Comparison of ENCODE assay signal across 8 cellular contexts in genomic region chr14:90760591-90761316, GRCh38. TPM values are rescaled to one million over a fixed set of nuclear protein-coding genes. Genes with fewer than 3 reads are reported as not detected.
DNase-seq lines count a peak whose midpoint lies in the region; ATAC-seq and TF ChIP-seq lines count a peak whose summit lies in the region.

No MANE protein-coding gene starts in this region.

- H3K36me3 ChIP-seq in right lobe of liver, result no peaks in the 10 kb centered on the region

- H3K27ac ChIP-seq in right lobe of liver, result no peak overlapping the region

- WGBS in right lobe of liver (ENCODE audit: insufficient coverage, low coverage, low lambda C conversion rate, missing lambda C conversion rate), result 82% methylated on average over 3 of the region's 4 CpGs

- TF ChIP-seq POLR2A in right lobe of liver (IDR thresholded peaks at IDR 0.05), result no peak

- ATAC-seq in right lobe of liver, result peak in 1 of 4 donors; percentile 14
- no peak for ATAC-seq in HG03175 (IDR thresholded peaks at IDR 0.05; ENCODE audit: unreplicated experiment)

- H3K4me3 ChIP-seq in WI38 (ENCODE audit: low read depth, low read length) (no peak overlapping the region), right lobe of liver (no peak overlapping the region)

- TF ChIP-seq CTCF in WI38 (IDR thresholded peaks at IDR 0.05; ENCODE audit: low read depth, low read length), result peak; percentile 49; the same call in 1 of the 2 replicates
- TF ChIP-seq CTCF in right lobe of liver (IDR thresholded peaks at IDR 0.05), result peak; percentile 31 to 73 (median 60)

- H3K27me3 ChIP-seq in right lobe of liver, result no peaks in the 10 kb centered on the region

- intact Hi-C loops in right lobe of liver (cut with DNase I), result no loop called here
- intact Hi-C loops in posterior cingulate gyrus (cut with DNase I), result loop anchor here (10.0 kb wide), 1 partner anchor 414 kb away; no protein-coding TSS in a partner anchor
- intact Hi-C loops in posterior vena cava (cut with DNase I), result no loop called here

- H3K9me3 ChIP-seq in right lobe of liver, result peaks cover 0 to 7% (median 0%) of the 10 kb centered on the region in 4 donors

- H3K4me1 ChIP-seq in right lobe of liver, result peaks cover 0 to 15% (median 2%) of the 10 kb centered on the region in 4 donors

- DNase-seq in DMS53 treated with DMSO at 0.1 percent for 48 hours (lab: John Stamatoyannopoulos, UW; ENCODE audit: unreplicated experiment) (peak; percentile 2), LHCN-M2 (ENCODE audit: low read depth) (peak; percentile 39), right lobe of liver (peak in 1 of 3 donors; percentile 28), C1 segment of cervical spinal cord (lab: John Stamatoyannopoulos, UW) (no peak), posterior cingulate gyrus (no peak), posterior vena cava (ENCODE audit: low spot score) (no peak)

RNA-seq across cellular contexts. Expression of gene TTC7B, which starts 55.5 kb away (rescaled TPM):
- total RNA-seq in LHCN-M2 (2014; rRNA removed) (30.8 and 36.4 TPM in 2 replicates), right lobe of liver (10 to 100 TPM; 18.4 to 56.1 (median 37.5) TPM), posterior vena cava (10 to 100 TPM; 60.5 to 75.7 TPM)
- 22.4 TPM for polyA plus RNA-seq in LHCN-M2 (2012)

Comparison
In these comparisons a context has a peak if more than half of its experiments do, and no peak if none do; other contexts are left out.
1. DNase-seq: peak in DMS53 treated with DMSO at 0.1 percent for 48 hours (single experiment) and LHCN-M2 (single experiment); none in C1 segment of cervical spinal cord (0 of 14), posterior cingulate gyrus (0 of 10) and posterior vena cava (single experiment).